In genomic region chr3:31531992-31532586, GRCh38 we compare ENCODE assay signal across 1 cellular context.
TF ChIP-seq lines count a peak whose summit lies in the region.

No MANE protein-coding gene starts in this region.

TF ChIP-seq in K562, 482 proteins besides CTCF, POLR2A, EP300 and RAD21 (continued from another document and continues in another):
- no peak for TF ChIP-seq BCLAF1 (IDR thresholded peaks at IDR 0.05; ENCODE audit: borderline replicate concordance in 1 of 2, control insufficient read depth in 1 of 2, low read depth in 2 of 2, low read length in 1 of 2)
- no peak for TF ChIP-seq HLTF (IDR thresholded peaks at IDR 0.05)
- peak; percentile 66; the same call in 1 of the 2 replicates for TF ChIP-seq ZNF431 (CRISPR knock-in tag; IDR thresholded peaks at IDR 0.05)
- peak; percentile 99 for TF ChIP-seq L3MBTL2 (IDR thresholded peaks at IDR 0.05)
- no peak for TF ChIP-seq TAL1 (IDR thresholded peaks at IDR 0.05)
- TF ChIP-seq ZNF24 (IDR thresholded peaks at IDR 0.05) = peak; percentile 63
- no peak for TF ChIP-seq SMARCB1 (IDR thresholded peaks at IDR 0.05; ENCODE audit: insufficient read length, low read depth)
- TF ChIP-seq SNIP1 (IDR thresholded peaks at IDR 0.05; ENCODE audit: low read depth) = no peak
- no peak for TF ChIP-seq ZNF140 (CRISPR knock-in tag; IDR thresholded peaks at IDR 0.05)
- peak; percentile 82 for TF ChIP-seq BRD4 (IDR thresholded peaks at IDR 0.05)
- TF ChIP-seq U2AF2 (optimal IDR thresholded peaks at IDR 0.05; ENCODE audit: low read depth, low read length) = no peak
- no peak for TF ChIP-seq DIDO1 (tag; IDR thresholded peaks at IDR 0.05; ENCODE audit: low read depth)
- peak in 1 of 2 experiments; percentile 35; a peak in 1 of 4 replicates for TF ChIP-seq ARNT (IDR thresholded peaks at IDR 0.05)
- no peak for TF ChIP-seq PPARD (CRISPR knock-in tag; IDR thresholded peaks at IDR 0.05)
- no peak for TF ChIP-seq ELF1 (tag; IDR thresholded peaks at IDR 0.05)
- TF ChIP-seq E2F1 (CRISPR knock-in tag; IDR thresholded peaks at IDR 0.05) = peak; percentile 97
- TF ChIP-seq CREM (IDR thresholded peaks at IDR 0.05; ENCODE audit: low read depth) = peak; percentile 42; the same call in 1 of the 2 replicates
- no peak for TF ChIP-seq ZFP36 (IDR thresholded peaks at IDR 0.05; ENCODE audit: low read depth, low read length, partially characterized antibody)
- TF ChIP-seq ZNF75A (CRISPR knock-in tag; IDR thresholded peaks at IDR 0.05) = peak; percentile 45; the same call in 1 of the 2 replicates
- TF ChIP-seq MXD1 (CRISPR knock-in tag; IDR thresholded peaks at IDR 0.05; ENCODE audit: borderline replicate concordance, poor library complexity, severe bottlenecking) = no peak
- TF ChIP-seq HCFC1 (IDR thresholded peaks at IDR 0.05; ENCODE audit: low read depth, low read length) = peak; percentile 60; the same call in 1 of the 2 replicates
- no peak for TF ChIP-seq DACH1 (IDR thresholded peaks at IDR 0.05; ENCODE audit: partially characterized antibody)
- TF ChIP-seq ZNF445 (CRISPR knock-in tag; IDR thresholded peaks at IDR 0.05; ENCODE audit: low read depth) = no peak
- TF ChIP-seq ZNF12 (CRISPR knock-in tag; IDR thresholded peaks at IDR 0.05) = peak; percentile 31; the same call in 1 of the 2 replicates
- TF ChIP-seq ZNF165 (CRISPR knock-in tag; IDR thresholded peaks at IDR 0.05; ENCODE audit: borderline replicate concordance) = peak; percentile 41; the same call in 1 of the 2 replicates
- no peak for TF ChIP-seq BRD9 (IDR thresholded peaks at IDR 0.05; ENCODE audit: low read depth, partially characterized antibody)
- TF ChIP-seq ZNF146 (CRISPR knock-in tag; IDR thresholded peaks at IDR 0.05; ENCODE audit: unreplicated experiment) = no peak
- peak; percentile 90 for TF ChIP-seq REST (CRISPR knock-in tag; IDR thresholded peaks at IDR 0.05; ENCODE audit: low read depth)
- no peak for TF ChIP-seq SMAD2 (IDR thresholded peaks at IDR 0.05; ENCODE audit: low read depth, low read length)
- no peak for TF ChIP-seq NCOA2 (IDR thresholded peaks at IDR 0.05; ENCODE audit: partially characterized antibody in 2 of 2)
- peak; percentile 99; the same call in 1 of the 2 replicates for TF ChIP-seq SUPT5H (IDR thresholded peaks at IDR 0.05)
- no peak for TF ChIP-seq ATF1 (CRISPR knock-in tag; IDR thresholded peaks at IDR 0.05)
- TF ChIP-seq ATF1 (tag; IDR thresholded peaks at IDR 0.05) = peak; percentile 94
- TF ChIP-seq MYC (IDR thresholded peaks at IDR 0.05; ENCODE audit: low read depth, low read length) = peak; percentile 98
- TF ChIP-seq MYC (CRISPR knock-in tag; IDR thresholded peaks at IDR 0.05; ENCODE audit: borderline replicate concordance, low read depth) = peak; percentile 98
- TF ChIP-seq CHCHD3 (CRISPR knock-in tag; IDR thresholded peaks at IDR 0.05) = peak; percentile 93
- peak; percentile 83 for TF ChIP-seq ZNF592 (IDR thresholded peaks at IDR 0.05)
- TF ChIP-seq FOSL1 (tag; conservative IDR thresholded peaks at IDR 0.05) = no peak
- TF ChIP-seq SRSF9 (IDR thresholded peaks at IDR 0.05; ENCODE audit: borderline replicate concordance, low read depth, low read length) = no peak
- TF ChIP-seq ZNF780A (CRISPR knock-in tag; IDR thresholded peaks at IDR 0.05) = no peak
- no peak for TF ChIP-seq TCFL5 (CRISPR knock-in tag; conservative IDR thresholded peaks at IDR 0.05)
- TF ChIP-seq FOXM1 (IDR thresholded peaks at IDR 0.05; ENCODE audit: low read depth) = peak; percentile 92
- peak; percentile 62 for TF ChIP-seq FOXM1 (CRISPR knock-in tag; IDR thresholded peaks at IDR 0.05; ENCODE audit: low read depth)
- TF ChIP-seq ZBTB5 (IDR thresholded peaks at IDR 0.05) = no peak
- peak in 1 of 2 experiments; percentile 64; a peak in 1 of 4 replicates for TF ChIP-seq FOXK2 (conservative IDR thresholded peaks at IDR 0.05 in 1 of 2, IDR thresholded peaks at IDR 0.05 in 1 of 2; ENCODE audit: low read depth in 2 of 2)
- TF ChIP-seq CLOCK (CRISPR knock-in tag; IDR thresholded peaks at IDR 0.05; ENCODE audit: borderline replicate concordance) = peak; percentile 79; the same call in 1 of the 2 replicates
